ENCODE assay signal across 8 cellular contexts in genomic region chr19:39397360-39398296, GRCh38. TPM values are rescaled to one million over a fixed set of nuclear protein-coding genes. Genes with fewer than 3 reads are reported as not detected.
A peak's percentile ranks its signal among the peaks of the same experiment; 100 is the strongest.
DNase-seq lines count a peak whose midpoint lies in the region; ATAC-seq and TF ChIP-seq lines count a peak whose summit lies in the region.

No MANE protein-coding gene starts in this region.

- peaks cover 13 to 38% of the 10 kb centered on the region in 2 donors for H3K36me3 Mint-ChIP-seq in CD4-positive, alpha-beta memory T cell
- peaks cover 4% of the 10 kb centered on the region for H3K36me3 Mint-ChIP-seq in progenitor cell of endocrine pancreas (ENCODE audit: insufficient read depth)

- no peaks in the 10 kb centered on the region for H3K27me3 ChIP-seq in CD4-positive, alpha-beta memory T cell (ENCODE audit: insufficient read depth, low read length)
- no peaks in the 10 kb centered on the region for H3K27me3 ChIP-seq in cardiac muscle cell

- intact Hi-C loops in CD4-positive, alpha-beta memory T cell (cut with micrococcal nuclease), result loop anchor here (1.0 to 2.0 kb wide), 2 partner anchors 15 to 135 kb away; partner anchors contain the start of genes EID2B and PLEKHG2

- CTCF ChIA-PET in CD4-positive, alpha-beta memory T cell (lab: Charles Lee; ENCODE audit: partially characterized antibody), result interaction anchor here (0.7 to 15.4 kb wide), 15 partner anchors 10 to 142 kb away, joined by 3 to 215 read pairs (median 5); partner anchors contain the start of genes EID2B, PLEKHG2, RPS16 and SUPT5H

- H3K9me3 Mint-ChIP-seq in CD4-positive, alpha-beta memory T cell, result no peaks in the 10 kb centered on the region
- no peaks in the 10 kb centered on the region for H3K9me3 Mint-ChIP-seq in progenitor cell of endocrine pancreas (ENCODE audit: low read depth)

- TF ChIP-seq CTCF in cardiac muscle cell (IDR thresholded peaks at IDR 0.05; ENCODE audit: low read depth, low read length) (peak; percentile 97), progenitor cell of endocrine pancreas (IDR thresholded peaks at IDR 0.05; ENCODE audit: unreplicated experiment) (peak; percentile 98)

- no peaks in the 10 kb centered on the region for H3K9me3 ChIP-seq in CD4-positive, alpha-beta memory T cell (ENCODE audit: control insufficient read depth in 1 of 2, low read length in 2 of 2)
- no peaks in the 10 kb centered on the region for H3K9me3 ChIP-seq in cardiac muscle cell (ENCODE audit: low read depth)

- no peaks in the 10 kb centered on the region for H3K27me3 Mint-ChIP-seq in CD4-positive, alpha-beta memory T cell
- H3K27me3 Mint-ChIP-seq in progenitor cell of endocrine pancreas, result no peaks in the 10 kb centered on the region

- POLR2A ChIA-PET in CD4-positive, alpha-beta memory T cell (lab: Charles Lee; ENCODE audit: partially characterized antibody), result interaction anchor here (0.8 to 10.1 kb wide), 11 partner anchors 10 to 62 kb away, joined by 3 to 384 read pairs (median 9); partner anchors contain the start of genes GMFG, PLEKHG2, RPS16 and SAMD4B

- peak overlapping the region; percentile 57 to 70 (median 64) for H3K4me3 Mint-ChIP-seq in CD4-positive, alpha-beta memory T cell
- H3K4me3 Mint-ChIP-seq in progenitor cell of endocrine pancreas (ENCODE audit: low read depth), result peak overlapping the region; percentile 35

- H3K36me3 ChIP-seq in CD4-positive, alpha-beta memory T cell (ENCODE audit: insufficient read depth, low read length), result peaks cover 22% of the 10 kb centered on the region
- peaks cover 7% of the 10 kb centered on the region for H3K36me3 ChIP-seq in cardiac muscle cell

- H3K4me1 ChIP-seq in CD4-positive, alpha-beta memory T cell (ENCODE audit: insufficient read depth, low read length), result peaks cover 58% of the 10 kb centered on the region
- H3K4me1 ChIP-seq in cardiac muscle cell (ENCODE audit: low read depth), result peaks cover 11% of the 10 kb centered on the region

- H3K4me1 Mint-ChIP-seq in CD4-positive, alpha-beta memory T cell, result peaks cover 32 to 67% (median 53%) of the 10 kb centered on the region in 4 donors
- H3K4me1 Mint-ChIP-seq in progenitor cell of endocrine pancreas (ENCODE audit: low read depth), result peaks cover 17% of the 10 kb centered on the region

- DNase-seq in CD4-positive, alpha-beta memory T cell, result peak; percentile 90 to 91 (median 91)
- DNase-seq in NCI-H1092 treated with DMSO at 0.1 percent for 48 hours (lab: John Stamatoyannopoulos, UW) (peak; percentile 4), SW480 (ENCODE audit: low spot score) (peak; percentile 91), cardiac muscle cell (ENCODE audit: low read depth in 1 of 2, low spot score in 1 of 2) (peak; percentile 86 to 91), progenitor cell of endocrine pancreas (ENCODE audit: low spot score, unreplicated experiment) (peak; percentile 84), ureter (ENCODE audit: low spot score) (peak; percentile 90)
- DNase-seq in activated naive CD8-positive, alpha-beta T cell treated with anti-CD3 and anti-CD28 coated beads, Interleukin-2, amount 50 U/mL, for 16 hours (ENCODE audit: low read depth, low spot score), result peak; percentile 87

- peak; percentile 44 for ATAC-seq in GM21723 (IDR thresholded peaks at IDR 0.05; ENCODE audit: unreplicated experiment)

- peak overlapping the region; percentile 72 for H3K27ac ChIP-seq in CD4-positive, alpha-beta memory T cell (ENCODE audit: low read depth, low read length)
- H3K27ac ChIP-seq in cardiac muscle cell, result peak overlapping the region; percentile 55

- peak overlapping the region in 1 of 2 donors; percentile 21 for H3K4me3 ChIP-seq in CD4-positive, alpha-beta memory T cell (ENCODE audit: low read length in 2 of 2)
- no peak overlapping the region for H3K4me3 ChIP-seq in cardiac muscle cell

- peak overlapping the region; percentile 94 to 100 (median 97) for H3K27ac Mint-ChIP-seq in CD4-positive, alpha-beta memory T cell
- peak overlapping the region; percentile 80 for H3K27ac Mint-ChIP-seq in progenitor cell of endocrine pancreas

RNA-seq across cellular contexts. Expression of gene MED29, which starts 6.5 kb away (rescaled TPM):
- 10 to 100 TPM; 43.1 to 51.3 TPM for total RNA-seq in CD4-positive, alpha-beta memory T cell
- polyA plus RNA-seq in CD4-positive, alpha-beta memory T cell, result 10 to 100 TPM; 50.6 to 59.8 TPM
- total RNA-seq in cardiac muscle cell, result 43.8 and 70.6 TPM in 2 replicates
- 59.6 and 67.3 TPM in 2 replicates for polyA plus RNA-seq in cardiac muscle cell
- 36.3 and 39.0 TPM in 2 replicates for total RNA-seq in progenitor cell of endocrine pancreas
- 51.8 TPM for total RNA-seq in ureter

RNA-seq across cellular contexts. Expression of gene PAF1, which starts 6.7 kb away (rescaled TPM):
- total RNA-seq in CD4-positive, alpha-beta memory T cell, result 10 to 100 TPM; 49.2 to 53.8 TPM
- 10 to 100 TPM; 21.5 to 46.7 TPM for polyA plus RNA-seq in CD4-positive, alpha-beta memory T cell
- total RNA-seq in cardiac muscle cell, result 61.9 and 62.2 TPM in 2 replicates
- 64.4 and 78.3 TPM in 2 replicates for polyA plus RNA-seq in cardiac muscle cell
- 49.4 and 49.5 TPM in 2 replicates for total RNA-seq in progenitor cell of endocrine pancreas
- total RNA-seq in ureter, result 36.9 TPM

RNA-seq across cellular contexts. Expression of gene ZFP36, which starts 9.0 kb away (rescaled TPM):
- 100 to 1,000 TPM; 151 to 152 TPM for total RNA-seq in CD4-positive, alpha-beta memory T cell
- polyA plus RNA-seq in CD4-positive, alpha-beta memory T cell, result 100 to 1,000 TPM; 164 to 191 TPM
- 13.6 and 14.6 TPM in 2 replicates for total RNA-seq in cardiac muscle cell
- 51.2 and 53.4 TPM in 2 replicates for polyA plus RNA-seq in cardiac muscle cell
- 10.5 and 10.6 TPM in 2 replicates for total RNA-seq in progenitor cell of endocrine pancreas
- 230 TPM for total RNA-seq in ureter

RNA-seq across cellular contexts. Expression of gene PLEKHG2, which starts 14.8 kb away (rescaled TPM):
- total RNA-seq in CD4-positive, alpha-beta memory T cell, result 10 to 100 TPM; 12.1 to 17.0 TPM
- polyA plus RNA-seq in CD4-positive, alpha-beta memory T cell, result 1 to 10 TPM; 1.4 to 5.1 TPM
- total RNA-seq in cardiac muscle cell (40.7 and 45.4 TPM in 2 replicates), progenitor cell of endocrine pancreas (162 and 170 TPM in 2 replicates), ureter (38.8 TPM)
- 30.5 and 40.0 TPM in 2 replicates for polyA plus RNA-seq in cardiac muscle cell

RNA-seq across cellular contexts. Expression of gene RPS16, which starts 38.1 kb away (rescaled TPM):
- 1,000 to 10,000 TPM; 4,061 to 4,227 TPM for total RNA-seq in CD4-positive, alpha-beta memory T cell
- polyA plus RNA-seq in CD4-positive, alpha-beta memory T cell, result 1,000 to 10,000 TPM; 1,590 to 2,052 TPM
- total RNA-seq in cardiac muscle cell (369 and 374 TPM in 2 replicates), progenitor cell of endocrine pancreas (1,449 and 1,510 TPM in 2 replicates), ureter (2,118 TPM)
- polyA plus RNA-seq in cardiac muscle cell, result 508 and 542 TPM in 2 replicates

Comparison
In these comparisons a context has a peak if more than half of its experiments do, and no peak if none do; other contexts are left out.
1. DNase-seq: peak in every context shown above with its lines; median percentile 91 in CD4-positive, alpha-beta memory T cell; 91 in SW480; 90 in ureter; 88 in cardiac muscle cell; 87 in activated naive CD8-positive, alpha-beta T cell treated with anti-CD3 and anti-CD28 coated beads, Interleukin-2, amount 50 U/mL, for 16 hours; 84 in progenitor cell of endocrine pancreas; 4 in NCI-H1092 treated with DMSO at 0.1 percent for 48 hours.